Comparison of ENCODE assay signal across 1 cellular context in the genomic region with DNA sequence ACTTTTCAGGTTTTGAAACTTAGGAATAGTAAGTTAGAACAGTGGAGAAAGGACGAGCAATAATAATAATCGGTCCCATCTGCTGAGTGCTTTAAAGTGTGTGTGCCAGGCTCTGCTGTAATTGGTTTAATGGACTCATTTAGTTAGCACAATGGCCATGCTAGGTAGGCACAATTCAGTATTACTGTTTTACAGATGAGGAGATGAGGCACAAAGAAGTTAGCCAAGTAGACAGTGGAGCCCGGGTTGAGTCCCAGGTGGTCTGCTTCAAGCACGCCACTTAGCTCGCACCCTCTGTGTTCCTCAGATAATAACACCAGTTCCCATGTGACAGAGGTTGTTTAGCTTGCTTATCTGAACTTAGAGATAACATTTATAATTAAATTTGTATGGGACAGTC.
TF ChIP-seq lines count a peak whose summit lies in the region.

No MANE protein-coding gene starts in this region.

TF ChIP-seq in SK-N-SH treated with all-trans-retinoic acid at 6 μM for 48 hours, 23 proteins besides CTCF, POLR2A, EP300 and RAD21 (continued from another document):
- TF ChIP-seq ZC3H10 (CRISPR knock-in tag; IDR thresholded peaks at IDR 0.05) (no peak), ZFP3 (CRISPR knock-in tag; IDR thresholded peaks at IDR 0.05) (no peak), ESRRG (CRISPR knock-in tag; IDR thresholded peaks at IDR 0.05) (no peak), ZNF70 (CRISPR knock-in tag; IDR thresholded peaks at IDR 0.05) (no peak)
- TF ChIP-seq, protein P1, sequence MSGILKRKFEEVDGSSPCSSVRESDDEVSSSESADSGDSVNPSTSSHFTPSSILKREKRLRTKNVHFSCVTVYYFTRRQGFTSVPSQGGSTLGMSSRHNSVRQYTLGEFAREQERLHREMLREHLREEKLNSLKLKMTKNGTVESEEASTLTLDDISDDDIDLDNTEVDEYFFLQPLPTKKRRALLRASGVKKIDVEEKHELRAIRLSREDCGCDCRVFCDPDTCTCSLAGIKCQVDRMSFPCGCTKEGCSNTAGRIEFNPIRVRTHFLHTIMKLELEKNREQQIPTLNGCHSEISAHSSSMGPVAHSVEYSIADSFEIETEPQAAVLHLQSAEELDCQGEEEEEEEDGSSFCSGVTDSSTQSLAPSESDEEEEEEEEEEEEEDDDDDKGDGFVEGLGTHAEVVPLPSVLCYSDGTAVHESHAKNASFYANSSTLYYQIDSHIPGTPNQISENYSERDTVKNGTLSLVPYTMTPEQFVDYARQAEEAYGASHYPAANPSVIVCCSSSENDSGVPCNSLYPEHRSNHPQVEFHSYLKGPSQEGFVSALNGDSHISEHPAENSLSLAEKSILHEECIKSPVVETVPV (CRISPR knock-in tag; IDR thresholded peaks at IDR 0.05), result no peak
